29 cellular contexts compared by ENCODE assay signal in the genomic region with DNA sequence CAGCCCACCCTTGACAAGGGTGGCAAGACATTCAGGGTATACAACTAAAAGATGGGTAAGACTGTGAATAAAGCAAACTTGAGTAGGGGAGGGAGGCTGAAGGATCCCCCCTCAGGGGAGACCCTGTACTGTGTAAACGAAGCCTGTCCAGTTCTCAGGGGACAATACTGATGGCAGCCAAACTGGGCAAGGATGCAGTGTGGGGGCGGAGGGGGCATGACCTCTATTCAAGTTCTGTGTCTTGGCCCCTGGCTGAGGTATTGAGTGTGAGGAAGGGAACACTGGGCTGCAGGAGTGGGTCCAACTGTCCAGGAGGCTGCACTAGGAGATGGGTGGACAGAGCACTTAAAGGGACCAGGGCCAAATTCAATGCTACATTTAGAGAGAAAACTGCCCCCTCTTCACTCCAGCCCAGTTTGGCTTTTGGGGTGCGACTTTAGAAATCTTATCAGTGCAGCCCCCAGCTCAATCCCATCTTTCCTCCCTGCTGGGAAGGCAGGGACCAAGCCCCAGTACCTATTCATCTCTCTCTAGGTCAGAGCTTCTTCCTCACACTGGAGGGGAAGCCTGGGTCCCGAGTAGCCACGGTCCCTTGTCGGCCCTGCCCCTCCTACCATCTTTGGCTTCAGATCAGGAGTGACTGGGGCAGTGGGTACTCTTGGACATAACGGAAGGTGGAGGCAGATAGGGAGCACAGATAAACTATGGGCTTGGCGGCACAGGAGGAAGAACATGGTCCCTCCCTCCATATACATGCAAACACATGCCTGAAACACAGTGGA. TPM values are rescaled to one million over a fixed set of nuclear protein-coding genes. Genes with fewer than 3 reads are reported as not detected.
DNase-seq lines count a peak whose midpoint lies in the region; ATAC-seq and TF ChIP-seq lines count a peak whose summit lies in the region.
"Had no signal": no experiment of that assay in that cellular context is flagged by ENCODE, and none has a peak within 500 bp of the region (broad histone marks: within the 10 kb centered on the region; RNA-seq: fewer than 3 reads in every experiment).

No MANE protein-coding gene starts in this region.

- CTCF ChIA-PET in activated CD8-positive, alpha-beta T cell treated with anti-CD3 and anti-CD28 coated beads, Interleukin-2, amount 10 ng/mL, durations not matched to agents 7 days and 5 days (lab: Charles Lee), result no interaction called here
- CTCF ChIA-PET in activated CD8-positive, alpha-beta T cell treated with anti-CD3 and anti-CD28 coated beads for 36 hours (lab: Charles Lee), result no interaction called here

- ATAC-seq in activated CD8-positive, alpha-beta T cell treated with anti-CD3 and anti-CD28 coated beads, Interleukin-2, amount 10 ng/mL, durations not matched to agents 7 days and 5 days, result no peak
- ATAC-seq in activated CD8-positive, alpha-beta T cell treated with anti-CD3 and anti-CD28 coated beads for 36 hours, result no peak
- ATAC-seq in effector memory CD8-positive, alpha-beta T cell (replicated peaks), result no peak
- ATAC-seq in HG03108 (IDR thresholded peaks at IDR 0.05; ENCODE audit: unreplicated experiment), result no peak
- ATAC-seq in stimulated activated naive CD8-positive, alpha-beta T cell treated with anti-CD3 and anti-CD28 coated beads, Interleukin-15, amount 100 ng/mL, for 72 hours, result no peak
- ATAC-seq: A549; activated T-cell treated with anti-CD3 and anti-CD28 coated beads, Interleukin-2, amount 50 U/mL, for 72 hours; naive thymus-derived CD8-positive, alpha-beta T cell; pancreas; T-cell had no signal

- TF ChIP-seq CTCF in activated CD8-positive, alpha-beta T cell treated with anti-CD3 and anti-CD28 coated beads for 36 hours (IDR thresholded peaks at IDR 0.05), result no peak
- TF ChIP-seq CTCF in type B pancreatic cell (conservative IDR thresholded peaks at IDR 0.05), result no peak

- H3K27me3 Mint-ChIP-seq in activated CD8-positive, alpha-beta T cell treated with anti-CD3 and anti-CD28 coated beads, Interleukin-2, amount 10 ng/mL, durations not matched to agents 7 days and 5 days (ENCODE audit: low read depth), result no peaks in the 10 kb centered on the region
- no peaks in the 10 kb centered on the region for H3K27me3 Mint-ChIP-seq in activated CD8-positive, alpha-beta T cell treated with anti-CD3 and anti-CD28 coated beads for 36 hours
- H3K27me3 Mint-ChIP-seq in effector memory CD8-positive, alpha-beta T cell, result no peaks in the 10 kb centered on the region
- H3K27me3 Mint-ChIP-seq in type B pancreatic cell, result no peaks in the 10 kb centered on the region
- no peaks in the 10 kb centered on the region for H3K27me3 Mint-ChIP-seq in stimulated activated naive CD8-positive, alpha-beta T cell treated with anti-CD3 and anti-CD28 coated beads, Interleukin-15, amount 100 ng/mL, for 72 hours
- H3K27me3 Mint-ChIP-seq: activated naive CD4-positive, alpha-beta T cell treated with anti-CD3 and anti-CD28 coated beads, Interleukin-2, amount 10 ng/mL, durations not matched to agents 7 days and 5 days; naive thymus-derived CD8-positive, alpha-beta T cell; stimulated activated naive CD8-positive, alpha-beta T cell treated with anti-CD3 and anti-CD28 coated beads, Interleukin-15, Interleukin-2, amounts not matched to agents 100 ng/mL and 50 ng/mL, for 24 hours; T-cell had no signal

- POLR2A ChIA-PET in activated CD8-positive, alpha-beta T cell treated with anti-CD3 and anti-CD28 coated beads, Interleukin-2, amount 10 ng/mL, durations not matched to agents 7 days and 5 days (lab: Charles Lee), result no interaction called here
- POLR2A ChIA-PET in activated CD8-positive, alpha-beta T cell treated with anti-CD3 and anti-CD28 coated beads for 36 hours (lab: Charles Lee), result interaction anchor here (1.3 kb wide), 1 partner anchor 11 kb away, joined by 3 read pairs; no protein-coding TSS in a partner anchor

- no peaks in the 10 kb centered on the region for H3K4me1 Mint-ChIP-seq in activated CD8-positive, alpha-beta T cell treated with anti-CD3 and anti-CD28 coated beads, Interleukin-2, amount 10 ng/mL, durations not matched to agents 7 days and 5 days (ENCODE audit: low read depth)
- H3K4me1 Mint-ChIP-seq in activated CD8-positive, alpha-beta T cell treated with anti-CD3 and anti-CD28 coated beads for 36 hours (ENCODE audit: low read depth), result no peaks in the 10 kb centered on the region
- peaks cover 0 to 3% of the 10 kb centered on the region in 2 donors for H3K4me1 Mint-ChIP-seq in effector memory CD8-positive, alpha-beta T cell (ENCODE audit: low read depth in 2 of 2)
- no peaks in the 10 kb centered on the region for H3K4me1 Mint-ChIP-seq in type B pancreatic cell (ENCODE audit: unreplicated experiment)
- H3K4me1 Mint-ChIP-seq in stimulated activated naive CD8-positive, alpha-beta T cell treated with anti-CD3 and anti-CD28 coated beads, Interleukin-15, amount 100 ng/mL, for 72 hours, result peaks cover 17% of the 10 kb centered on the region
- H3K4me1 Mint-ChIP-seq: activated naive CD4-positive, alpha-beta T cell treated with anti-CD3 and anti-CD28 coated beads, Interleukin-2, amount 10 ng/mL, durations not matched to agents 7 days and 5 days; mesothelial cell of epicardium; T-cell had no signal

- intact Hi-C loops in activated CD8-positive, alpha-beta T cell treated with anti-CD3 and anti-CD28 coated beads for 36 hours (cut with micrococcal nuclease), result no loop called here

- H3K27ac Mint-ChIP-seq in activated CD8-positive, alpha-beta T cell treated with anti-CD3 and anti-CD28 coated beads, Interleukin-2, amount 10 ng/mL, durations not matched to agents 7 days and 5 days, result peak overlapping the region; percentile 2
- H3K27ac Mint-ChIP-seq in activated CD8-positive, alpha-beta T cell treated with anti-CD3 and anti-CD28 coated beads for 36 hours, result no peak overlapping the region
- H3K27ac Mint-ChIP-seq in effector memory CD8-positive, alpha-beta T cell, result peak overlapping the region; percentile 42 to 76
- peak overlapping the region; percentile 20 for H3K27ac Mint-ChIP-seq in type B pancreatic cell
- peak overlapping the region in 1 of 2 donors; percentile 60 for H3K27ac Mint-ChIP-seq in stimulated activated naive CD8-positive, alpha-beta T cell treated with anti-CD3 and anti-CD28 coated beads, Interleukin-15, amount 100 ng/mL, for 72 hours
- H3K27ac Mint-ChIP-seq: activated naive CD4-positive, alpha-beta T cell treated with anti-CD3 and anti-CD28 coated beads, Interleukin-2, amount 10 ng/mL, durations not matched to agents 7 days and 5 days; activated T-cell treated with anti-CD3 and anti-CD28 coated beads, Interleukin-2, amount 50 U/mL, for 72 hours; mesothelial cell of epicardium; stimulated activated naive CD8-positive, alpha-beta T cell treated with anti-CD3 and anti-CD28 coated beads, Interleukin-15, Interleukin-2, amounts not matched to agents 100 ng/mL and 50 ng/mL, for 24 hours; T-cell had no signal

- H3K4me3 Mint-ChIP-seq in activated CD8-positive, alpha-beta T cell treated with anti-CD3 and anti-CD28 coated beads, Interleukin-2, amount 10 ng/mL, durations not matched to agents 7 days and 5 days, result no peak overlapping the region
- no peak overlapping the region for H3K4me3 Mint-ChIP-seq in activated CD8-positive, alpha-beta T cell treated with anti-CD3 and anti-CD28 coated beads for 36 hours
- no peak overlapping the region for H3K4me3 Mint-ChIP-seq in effector memory CD8-positive, alpha-beta T cell
- H3K4me3 Mint-ChIP-seq in type B pancreatic cell, result no peak overlapping the region
- no peak overlapping the region for H3K4me3 Mint-ChIP-seq in stimulated activated naive CD8-positive, alpha-beta T cell treated with anti-CD3 and anti-CD28 coated beads, Interleukin-15, amount 100 ng/mL, for 72 hours
- H3K4me3 Mint-ChIP-seq: activated naive CD4-positive, alpha-beta T cell treated with anti-CD3 and anti-CD28 coated beads, Interleukin-2, amount 10 ng/mL, durations not matched to agents 7 days and 5 days; activated T-cell treated with anti-CD3 and anti-CD28 coated beads, Interleukin-2, amount 50 U/mL, for 72 hours; mesothelial cell of epicardium; naive thymus-derived CD8-positive, alpha-beta T cell; stimulated activated naive CD8-positive, alpha-beta T cell treated with anti-CD3 and anti-CD28 coated beads, Interleukin-15, Interleukin-2, amounts not matched to agents 100 ng/mL and 50 ng/mL, for 24 hours; T-cell had no signal

- H3K36me3 Mint-ChIP-seq in activated CD8-positive, alpha-beta T cell treated with anti-CD3 and anti-CD28 coated beads, Interleukin-2, amount 10 ng/mL, durations not matched to agents 7 days and 5 days (ENCODE audit: low read depth), result peaks cover 32% of the 10 kb centered on the region
- H3K36me3 Mint-ChIP-seq in activated CD8-positive, alpha-beta T cell treated with anti-CD3 and anti-CD28 coated beads for 36 hours (ENCODE audit: low read depth), result peaks cover 17% of the 10 kb centered on the region
- H3K36me3 Mint-ChIP-seq in effector memory CD8-positive, alpha-beta T cell (ENCODE audit: insufficient read depth), result peaks cover 40% of the 10 kb centered on the region
- H3K36me3 Mint-ChIP-seq in type B pancreatic cell, result peaks cover 12% of the 10 kb centered on the region

- no peaks in the 10 kb centered on the region for H3K9me3 Mint-ChIP-seq in activated CD8-positive, alpha-beta T cell treated with anti-CD3 and anti-CD28 coated beads, Interleukin-2, amount 10 ng/mL, durations not matched to agents 7 days and 5 days (ENCODE audit: insufficient read depth)
- H3K9me3 Mint-ChIP-seq in activated CD8-positive, alpha-beta T cell treated with anti-CD3 and anti-CD28 coated beads for 36 hours, result no peaks in the 10 kb centered on the region
- no peaks in the 10 kb centered on the region for H3K9me3 Mint-ChIP-seq in effector memory CD8-positive, alpha-beta T cell
- no peaks in the 10 kb centered on the region for H3K9me3 Mint-ChIP-seq in type B pancreatic cell
- no peaks in the 10 kb centered on the region for H3K9me3 Mint-ChIP-seq in stimulated activated naive CD8-positive, alpha-beta T cell treated with anti-CD3 and anti-CD28 coated beads, Interleukin-15, amount 100 ng/mL, for 72 hours
- H3K9me3 Mint-ChIP-seq: activated naive CD4-positive, alpha-beta T cell treated with anti-CD3 and anti-CD28 coated beads, Interleukin-2, amount 10 ng/mL, durations not matched to agents 7 days and 5 days; activated T-cell treated with anti-CD3 and anti-CD28 coated beads, Interleukin-2, amount 50 U/mL, for 72 hours; H9; mesothelial cell of epicardium; naive thymus-derived CD8-positive, alpha-beta T cell; stimulated activated naive CD8-positive, alpha-beta T cell treated with anti-CD3 and anti-CD28 coated beads, Interleukin-15, Interleukin-2, amounts not matched to agents 100 ng/mL and 50 ng/mL, for 24 hours; T-cell had no signal

- DNase-seq in activated CD8-positive, alpha-beta T cell treated with anti-CD3 and anti-CD28 coated beads, Interleukin-2, amount 10 ng/mL, durations not matched to agents 7 days and 5 days, result no peak
- no peak for DNase-seq in activated CD8-positive, alpha-beta T cell treated with anti-CD3 and anti-CD28 coated beads for 36 hours
- DNase-seq in OCI-M1 (lab: John Stamatoyannopoulos, UW), result peak; percentile 81
- no peak for DNase-seq in effector memory CD8-positive, alpha-beta T cell
- no peak for DNase-seq in type B pancreatic cell (ENCODE audit: extremely low spot score, unreplicated experiment)
- no peak for DNase-seq in GM19240 (ENCODE audit: insufficient read length, low spot score)
- DNase-seq in stimulated activated naive CD8-positive, alpha-beta T cell treated with anti-CD3 and anti-CD28 coated beads, Interleukin-15, amount 100 ng/mL, for 72 hours, result no peak
- DNase-seq: activated naive CD4-positive, alpha-beta T cell treated with anti-CD3 and anti-CD28 coated beads, Interleukin-2, amount 10 ng/mL, durations not matched to agents 7 days and 5 days; activated T-cell treated with anti-CD3 and anti-CD28 coated beads, Interleukin-2, amount 50 U/mL, for 72 hours; amygdala; colonic mucosa; effector memory CD4-positive, alpha-beta T cell; H9; left ventricle myocardium inferior; naive thymus-derived CD8-positive, alpha-beta T cell; NCI-H1105; NCI-H2029 treated with DMSO at 0.1 percent for 48 hours; NCI-H82; pancreas; PC-9; SIG-M5; stimulated activated CD4-positive, alpha-beta T cell treated with anti-CD3 and anti-CD28 coated beads, Interleukin-12 subunit alpha, Interleukin-12 subunit beta, amount 100 ng/mL, for 4 hours; T-cell; tibial artery had no signal

RNA-seq across cellular contexts. Expression of a gene that starts 11.8 kb away (rescaled TPM):
- under 1 TPM in 1 of 2 experiments, not detected in 1; 0.52 TPM for total RNA-seq in activated CD8-positive, alpha-beta T cell treated with anti-CD3 and anti-CD28 coated beads, Interleukin-2, amount 10 ng/mL, durations not matched to agents 7 days and 5 days
- under 1 TPM; 0.41 to 0.54 TPM for total RNA-seq in activated CD8-positive, alpha-beta T cell treated with anti-CD3 and anti-CD28 coated beads for 36 hours
- total RNA-seq in type B pancreatic cell (ENCODE audit: low replicate concordance), result 23.0 and 37.7 TPM in 2 replicates
- total RNA-seq: H9; left ventricle myocardium inferior; naive thymus-derived CD8-positive, alpha-beta T cell; right atrium auricular region had no signal

RNA-seq across cellular contexts. Expression of a gene that starts 16.6 kb away (rescaled TPM):
- 10 to 100 TPM; 54.5 to 55.0 TPM for total RNA-seq in activated CD8-positive, alpha-beta T cell treated with anti-CD3 and anti-CD28 coated beads, Interleukin-2, amount 10 ng/mL, durations not matched to agents 7 days and 5 days
- total RNA-seq in activated CD8-positive, alpha-beta T cell treated with anti-CD3 and anti-CD28 coated beads for 36 hours, result 10 to 100 TPM; 23.3 to 31.3 TPM
- total RNA-seq in type B pancreatic cell (ENCODE audit: low replicate concordance), result 52.9 and 56.1 TPM in 2 replicates

RNA-seq across cellular contexts. Expression of a gene that starts 17.5 kb away (rescaled TPM):
- 10 to 100 TPM; 64.3 to 69.5 TPM for total RNA-seq in activated CD8-positive, alpha-beta T cell treated with anti-CD3 and anti-CD28 coated beads, Interleukin-2, amount 10 ng/mL, durations not matched to agents 7 days and 5 days
- total RNA-seq in activated CD8-positive, alpha-beta T cell treated with anti-CD3 and anti-CD28 coated beads for 36 hours, result 10 to 100 TPM; 58.7 to 60.2 TPM
- total RNA-seq in type B pancreatic cell (ENCODE audit: low replicate concordance), result 37.5 and 40.0 TPM in 2 replicates

RNA-seq across cellular contexts. Expression of a gene that starts 19.9 kb away (rescaled TPM):
- 10 to 100 TPM; 27.9 to 32.9 TPM for total RNA-seq in activated CD8-positive, alpha-beta T cell treated with anti-CD3 and anti-CD28 coated beads, Interleukin-2, amount 10 ng/mL, durations not matched to agents 7 days and 5 days
- total RNA-seq in activated CD8-positive, alpha-beta T cell treated with anti-CD3 and anti-CD28 coated beads for 36 hours, result 10 to 100 TPM; 23.4 to 27.4 TPM
- total RNA-seq in type B pancreatic cell (ENCODE audit: low replicate concordance), result 33.7 and 37.7 TPM in 2 replicates

RNA-seq across cellular contexts. Expression of a gene that starts 25.1 kb away (rescaled TPM):
- 10 to 100 TPM; 19.6 to 19.7 TPM for total RNA-seq in activated CD8-positive, alpha-beta T cell treated with anti-CD3 and anti-CD28 coated beads, Interleukin-2, amount 10 ng/mL, durations not matched to agents 7 days and 5 days
- total RNA-seq in activated CD8-positive, alpha-beta T cell treated with anti-CD3 and anti-CD28 coated beads for 36 hours, result 1 to 10 TPM; 7.9 to 9.6 TPM
- total RNA-seq in type B pancreatic cell (ENCODE audit: low replicate concordance), result 21.3 and 26.4 TPM in 2 replicates

Comparison
In these comparisons a context has a peak if more than half of its experiments do, and no peak if none do; other contexts are left out.
1. RNA of a gene that starts 11.8 kb away (total RNA-seq): 23.0 to 37.7 TPM in type B pancreatic cell; 0.41 to 0.54 TPM in activated CD8-positive, alpha-beta T cell treated with anti-CD3 and anti-CD28 coated beads for 36 hours and 0.52 TPM in activated CD8-positive, alpha-beta T cell treated with anti-CD3 and anti-CD28 coated beads, Interleukin-2, amount 10 ng/mL, durations not matched to agents 7 days and 5 days; every median in the first group is over 10 times any median in the second.